Comparison of ENCODE assay signal across 20 cellular contexts in the genomic region with DNA sequence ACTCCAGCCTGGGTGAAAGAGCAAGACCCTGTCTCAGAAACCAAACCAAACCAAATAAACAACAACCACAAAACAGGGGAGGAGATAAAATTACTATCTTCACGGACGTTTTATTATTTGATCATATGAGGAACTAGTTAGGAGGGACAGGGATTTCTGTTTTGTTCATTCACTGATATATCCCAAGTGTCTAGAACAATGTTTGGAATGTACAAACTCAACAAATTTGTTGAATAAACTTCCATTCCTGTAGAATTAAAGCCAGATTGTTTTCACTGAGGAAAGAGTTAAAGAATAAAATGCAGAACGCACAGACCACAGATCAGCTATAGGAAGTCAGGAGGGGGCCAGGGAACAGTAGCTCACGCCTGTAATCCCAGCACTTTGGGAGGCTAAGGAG. TPM values are rescaled to one million over a fixed set of nuclear protein-coding genes. Genes with fewer than 3 reads are reported as not detected.
"Had no signal": no experiment of that assay in that cellular context is flagged by ENCODE, and none has a peak within 500 bp of the region (broad histone marks: within the 10 kb centered on the region; RNA-seq: fewer than 3 reads in every experiment).

No MANE protein-coding gene starts in this region.

- ATAC-seq: foreskin keratinocyte; naive thymus-derived CD4-positive, alpha-beta T cell; psoas muscle; right lobe of liver; stimulated activated effector memory CD8-positive, alpha-beta T cell treated with anti-CD3 and anti-CD28 coated beads, Interleukin-12 subunit alpha, Interleukin-12 subunit beta, amount 100 ng/mL, for 72 hours had no signal

- H3K27me3 ChIP-seq: hepatocyte, right lobe of liver, upper lobe of left lung, uterus had no signal

- H3K4me3 ChIP-seq: dorsolateral prefrontal cortex, hepatocyte, psoas muscle, right lobe of liver, tibial artery, upper lobe of left lung, uterus had no signal

- H3K4me1 ChIP-seq: foreskin keratinocyte, psoas muscle, right lobe of liver, tibial artery, upper lobe of left lung, uterus had no signal

- H3K27ac ChIP-seq: dorsolateral prefrontal cortex, foreskin keratinocyte, hepatocyte, neutrophil, psoas muscle, right lobe of liver, tibial artery, upper lobe of left lung, uterus had no signal

- H3K36me3 ChIP-seq: neutrophil, right lobe of liver, tibial artery, upper lobe of left lung, uterus had no signal

- DNase-seq: cortex of kidney; dorsolateral prefrontal cortex; effector CD8-positive, alpha-beta T cell; foreskin keratinocyte; mesendoderm; naive thymus-derived CD4-positive, alpha-beta T cell; psoas muscle; retina; right lobe of liver; stimulated activated CD4-positive, alpha-beta T cell treated with anti-CD3 and anti-CD28 coated beads, Interleukin-4, amount 100 ng/mL, for 1 hour; stimulated activated CD8-positive, alpha-beta memory T cell treated with anti-CD3 and anti-CD28 coated beads, Interleukin-4, amount 100 ng/mL, for 48 hours; tibial artery; upper lobe of left lung; uterus had no signal

- H3K9me3 ChIP-seq: neutrophil, psoas muscle, right lobe of liver, tibial artery, upper lobe of left lung, uterus had no signal

RNA-seq across cellular contexts. Expression of a gene that starts 6.5 kb away (rescaled TPM):
- total RNA-seq: lung microvascular endothelial cell had no signal

RNA-seq across cellular contexts. Expression of a gene that starts 31.3 kb away (rescaled TPM):
- total RNA-seq: lung microvascular endothelial cell; mononuclear cell; naive thymus-derived CD4-positive, alpha-beta T cell; osteoblast; right lobe of liver had no signal
